ENCODE assay signal across 14 cellular contexts in the genomic region with DNA sequence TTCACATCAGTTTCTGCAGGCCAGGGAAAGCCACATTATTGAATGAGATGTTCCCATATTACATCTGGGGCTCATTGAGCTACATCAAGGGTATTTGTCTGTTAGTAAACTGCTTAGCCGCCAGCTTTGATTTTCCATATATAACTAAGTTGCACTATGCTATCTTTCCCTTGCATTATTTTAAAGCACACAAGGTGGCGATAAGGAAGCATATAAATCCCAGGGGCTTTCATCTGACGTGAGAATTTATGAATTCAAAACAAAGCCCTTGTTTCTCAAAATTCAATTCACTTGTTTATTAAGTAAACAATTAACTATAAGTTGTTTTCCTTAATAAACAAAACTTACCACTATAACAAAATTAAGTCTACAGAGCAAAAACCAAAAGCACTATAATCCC.
DNase-seq lines count a peak whose midpoint lies in the region; ATAC-seq and TF ChIP-seq lines count a peak whose summit lies in the region.
"Had no signal": no experiment of that assay in that cellular context is flagged by ENCODE, and none has a peak within 500 bp of the region (broad histone marks: within the 10 kb centered on the region; RNA-seq: fewer than 3 reads in every experiment).

No MANE protein-coding gene starts in this region.

- H3K4me3 ChIP-seq in epithelial cell of esophagus (ENCODE audit: low read length), result no peak overlapping the region

- H3K27ac ChIP-seq in C4-2B, result no peak overlapping the region

- no peak for ATAC-seq in GM19397 (IDR thresholded peaks at IDR 0.05; ENCODE audit: unreplicated experiment)
- ATAC-seq in HG02840 (IDR thresholded peaks at IDR 0.05; ENCODE audit: low FRiP score, unreplicated experiment), result no peak
- ATAC-seq: activated T-helper 17 cell treated with anti-CD3 and anti-CD28 coated beads, Interleukin-2, amount 50 U/mL, for 72 hours had no signal

- TF ChIP-seq CTCF in C4-2B (conservative IDR thresholded peaks at IDR 0.05) (peak; percentile 50), epithelial cell of esophagus (IDR thresholded peaks at IDR 0.05; ENCODE audit: insufficient read depth, low read depth, low read length, missing control alignments) (no peak)

- peak; percentile 38 for DNase-seq in HT-29 (ENCODE audit: low spot score)
- DNase-seq in NCI-H748 (lab: John Stamatoyannopoulos, UW; ENCODE audit: unreplicated experiment), result peak; percentile 84
- DNase-seq in epithelial cell of esophagus (ENCODE audit: low read depth), result peak; percentile 23
- no peak for DNase-seq in posterior cingulate gyrus
- no peak for DNase-seq in activated T-cell treated with anti-CD3 and anti-CD28 coated beads for 4 hours
- DNase-seq: activated CD4-positive, CD25-positive, alpha-beta regulatory T cell treated with anti-CD3 and anti-CD28 coated beads, Interleukin-2, amount 50 U/mL, for 72 hours; hippocampal formation; mesenchymal stem cell; NCI-H226; stimulated activated CD4-positive, alpha-beta T cell treated with anti-CD3 and anti-CD28 coated beads, Interleukin-4, amount 100 ng/mL, for 1 hour had no signal

- intact Hi-C loops in posterior cingulate gyrus (cut with DNase I), result no loop called here

Comparison
In these comparisons a context has a peak if more than half of its experiments do, and no peak if none do; other contexts are left out.
1. DNase-seq: peak in HT-29 (single experiment), NCI-H748 (single experiment) and epithelial cell of esophagus (single experiment); none in posterior cingulate gyrus (0 of 10) and activated T-cell treated with anti-CD3 and anti-CD28 coated beads for 4 hours (single experiment).